9 cellular contexts compared by ENCODE assay signal in the genomic region with DNA sequence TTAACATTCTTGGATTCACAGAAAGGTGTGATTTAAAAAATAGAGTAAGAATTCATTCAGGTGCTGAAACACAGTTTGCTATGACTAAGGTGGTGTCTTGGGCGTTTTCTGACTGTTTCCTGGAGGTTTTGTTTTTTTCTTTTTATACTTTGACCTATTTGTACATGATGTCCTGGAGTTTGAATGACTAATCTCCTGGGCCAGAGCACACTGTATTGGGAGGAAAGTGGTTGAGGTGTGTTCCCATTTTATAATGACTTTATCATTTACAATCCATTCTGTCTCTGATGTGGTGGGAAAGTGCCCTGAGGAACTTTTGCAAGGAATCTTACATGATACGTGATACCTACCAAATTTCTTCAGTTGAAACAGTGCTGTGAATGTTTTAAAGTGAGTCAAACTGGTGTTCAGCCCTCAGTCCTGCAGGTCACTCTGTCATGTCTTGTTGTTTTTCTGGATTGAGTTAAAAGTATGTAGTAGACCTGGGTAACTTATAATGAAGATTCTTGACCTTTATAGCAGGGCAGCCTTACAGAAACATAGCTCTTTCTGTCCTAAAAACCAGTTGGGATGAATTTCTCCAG.
A peak's percentile ranks its signal among the peaks of the same experiment; 100 is the strongest.
DNase-seq lines count a peak whose midpoint lies in the region; ATAC-seq and TF ChIP-seq lines count a peak whose summit lies in the region.
"Had no signal": no experiment of that assay in that cellular context is flagged by ENCODE, and none has a peak within 500 bp of the region (broad histone marks: within the 10 kb centered on the region; RNA-seq: fewer than 3 reads in every experiment).

No MANE protein-coding gene starts in this region.

- peaks cover 0 to 11% (median 4%) of the 10 kb centered on the region in 4 donors for H3K4me1 ChIP-seq in right lobe of liver
- peaks cover 39% of the 10 kb centered on the region for H3K4me1 ChIP-seq in vagina

- peak overlapping the region; percentile 12 for H3K4me3 Mint-ChIP-seq in activated naive CD4-positive, alpha-beta T cell treated with anti-CD3 and anti-CD28 coated beads, Interleukin-2, amount 50 U/mL, for 24 hours

- no peak for TF ChIP-seq POLR2A in right lobe of liver (IDR thresholded peaks at IDR 0.05)
- TF ChIP-seq POLR2A in vagina (IDR thresholded peaks at IDR 0.05) = no peak

- no peaks in the 10 kb centered on the region for H3K27me3 Mint-ChIP-seq in activated naive CD4-positive, alpha-beta T cell treated with anti-CD3 and anti-CD28 coated beads, Interleukin-2, amount 50 U/mL, for 24 hours

- peak; percentile 71 to 81 (median 76) for ATAC-seq in right lobe of liver

- 28% methylated on average over 2 of the region's 2 CpGs for WGBS in right lobe of liver (ENCODE audit: insufficient coverage, low coverage, low lambda C conversion rate, missing lambda C conversion rate)

- H3K9me3 ChIP-seq in right lobe of liver (no peaks in the 10 kb centered on the region), vagina (no peaks in the 10 kb centered on the region)

- intact Hi-C loops in right lobe of liver (cut with DNase I) (no loop called here), vagina (cut with DNase I) (no loop called here)

- no peak overlapping the region for H3K4me3 ChIP-seq in right lobe of liver
- H3K4me3 ChIP-seq in vagina = no peak overlapping the region

- H3K27ac ChIP-seq in right lobe of liver = peak overlapping the region in 1 of 3 donors; percentile 28
- H3K27ac ChIP-seq in vagina = peak overlapping the region; percentile 30

- peak overlapping the region; percentile 48 for H3K27ac Mint-ChIP-seq in activated naive CD4-positive, alpha-beta T cell treated with anti-CD3 and anti-CD28 coated beads, Interleukin-2, amount 50 U/mL, for 24 hours

- no peak for TF ChIP-seq CTCF in right lobe of liver (IDR thresholded peaks at IDR 0.05)
- TF ChIP-seq CTCF in vagina (IDR thresholded peaks at IDR 0.05) = no peak

- no peaks in the 10 kb centered on the region for H3K9me3 Mint-ChIP-seq in activated naive CD4-positive, alpha-beta T cell treated with anti-CD3 and anti-CD28 coated beads, Interleukin-2, amount 50 U/mL, for 24 hours

- no peak for DNase-seq in activated naive CD4-positive, alpha-beta T cell (lab: John Stamatoyannopoulos, UW)
- DNase-seq in central memory CD4-positive, alpha-beta T cell = peak; percentile 47
- DNase-seq in right lobe of liver (no peak), vagina (ENCODE audit: extremely low spot score in 2 of 2) (no peak), NCI-H524 (lab: John Stamatoyannopoulos, UW) (no peak), NCI-H1694 treated with DMSO at 0.1 percent for 48 hours (lab: John Stamatoyannopoulos, UW) (no peak), H4 (ENCODE audit: low spot score) (no peak)
- DNase-seq: NCI-H1417 had no signal

- H3K27me3 ChIP-seq in right lobe of liver = no peaks in the 10 kb centered on the region
- no peaks in the 10 kb centered on the region for H3K27me3 ChIP-seq in vagina

- peaks cover 10% of the 10 kb centered on the region for H3K36me3 Mint-ChIP-seq in activated naive CD4-positive, alpha-beta T cell treated with anti-CD3 and anti-CD28 coated beads, Interleukin-2, amount 50 U/mL, for 24 hours

- H3K36me3 ChIP-seq in right lobe of liver (peaks cover 0 to 8% (median 0%) of the 10 kb centered on the region in 4 donors), vagina (peaks cover 0 to 6% of the 10 kb centered on the region in 2 donors)

- H3K4me1 Mint-ChIP-seq in activated naive CD4-positive, alpha-beta T cell treated with anti-CD3 and anti-CD28 coated beads, Interleukin-2, amount 50 U/mL, for 24 hours = peaks cover 70% of the 10 kb centered on the region
